ENCODE assay signal across 1 cellular context in the genomic region with DNA sequence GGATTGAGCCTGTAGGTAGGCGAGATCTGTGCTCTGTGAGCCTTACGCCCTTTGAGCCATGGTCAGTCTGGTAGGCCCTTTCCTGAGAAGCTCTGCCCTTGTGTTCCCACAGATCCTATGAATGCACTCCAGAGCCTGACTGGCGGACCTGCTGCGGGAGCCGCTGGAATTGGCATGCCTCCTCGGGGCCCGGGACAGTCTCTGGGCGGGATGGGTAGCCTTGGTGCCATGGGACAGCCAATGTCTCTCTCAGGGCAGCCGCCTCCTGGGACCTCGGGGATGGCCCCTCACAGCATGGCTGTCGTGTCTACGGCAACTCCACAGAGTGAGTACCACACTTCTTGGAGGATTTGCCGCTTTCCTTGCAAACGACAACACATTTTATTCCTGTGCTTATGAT.
TF ChIP-seq lines count a peak whose summit lies in the region.

No MANE protein-coding gene starts in this region.

TF ChIP-seq in SK-N-SH, 30 proteins besides CTCF, POLR2A, EP300 and RAD21:
- TF ChIP-seq GATA2 (CRISPR knock-in tag; IDR thresholded peaks at IDR 0.05) (no peak), RCOR1 (IDR thresholded peaks at IDR 0.05; ENCODE audit: low read length) (no peak), GABPA (IDR thresholded peaks at IDR 0.05; ENCODE audit: low read depth) (no peak), FOXJ3 (CRISPR knock-in tag; IDR thresholded peaks at IDR 0.05) (no peak), NRF1 (IDR thresholded peaks at IDR 0.05; ENCODE audit: low read depth, low read length) (no peak), SMC3 (IDR thresholded peaks at IDR 0.05; ENCODE audit: low read depth, low read length) (no peak), FOSL2 (IDR thresholded peaks at IDR 0.05; ENCODE audit: borderline replicate concordance, low read depth) (no peak), TEAD4 (IDR thresholded peaks at IDR 0.05; ENCODE audit: borderline replicate concordance, insufficient read depth) (no peak), FOXM1 (IDR thresholded peaks at IDR 0.05; ENCODE audit: low read depth) (no peak), POLR2AphosphoS5 (IDR thresholded peaks at IDR 0.05; ENCODE audit: low read depth, low read length) (no peak), CHD2 (IDR thresholded peaks at IDR 0.05; ENCODE audit: low read length, partially characterized antibody) (no peak), MXI1 (IDR thresholded peaks at IDR 0.05; ENCODE audit: low read depth, low read length) (no peak), NFIC (IDR thresholded peaks at IDR 0.05; ENCODE audit: borderline replicate concordance) (no peak), RFX5 (IDR thresholded peaks at IDR 0.05; ENCODE audit: low read length) (no peak)
